9 cellular contexts compared by ENCODE assay signal in genomic region chr10:6043377-6043776, GRCh38. TPM values are rescaled to one million over a fixed set of nuclear protein-coding genes. Genes with fewer than 3 reads are reported as not detected.
"Had no signal": no experiment of that assay in that cellular context is flagged by ENCODE, and none has a peak within 500 bp of the region (broad histone marks: within the 10 kb centered on the region; RNA-seq: fewer than 3 reads in every experiment).

No MANE protein-coding gene starts in this region.

RNA-seq across cellular contexts. Expression of gene IL2RA, which starts 18.8 kb away (rescaled TPM):
- total RNA-seq: fibroblast of lung, frontal cortex, glomerular endothelial cell, kidney epithelial cell, lung microvascular endothelial cell, osteoblast, pulmonary artery endothelial cell, vagina had no signal
- polyA plus RNA-seq: fibroblast of lung, neural cell had no signal
